Comparison of ENCODE assay signal across 9 cellular contexts in genomic region chr7:94368371-94368791, GRCh38. TPM values are rescaled to one million over a fixed set of nuclear protein-coding genes. Genes with fewer than 3 reads are reported as not detected.
DNase-seq lines count a peak whose midpoint lies in the region; ATAC-seq, FAIRE-seq and TF ChIP-seq lines count a peak whose summit lies in the region.
"Had no signal": no experiment of that assay in that cellular context is flagged by ENCODE, and none has a peak within 500 bp of the region (broad histone marks: within the 10 kb centered on the region; RNA-seq: fewer than 3 reads in every experiment).

No MANE protein-coding gene starts in this region.

- no peaks in the 10 kb centered on the region for H3K9me1 ChIP-seq in endothelial cell of umbilical vein (replicated peaks; ENCODE audit: control insufficient read depth, extremely low read depth, insufficient read depth, low read length)

- intact Hi-C loops in endothelial cell of umbilical vein (cut with micrococcal nuclease) = loop anchor here (1.0 to 2.0 kb wide), 4 partner anchors 18 to 185 kb away; no protein-coding TSS in a partner anchor

- no peaks in the 10 kb centered on the region for H3K27me3 ChIP-seq in endothelial cell of umbilical vein (ENCODE audit: control insufficient read depth in 2 of 2, insufficient read depth in 2 of 2, low read length in 2 of 2)

- TF ChIP-seq POLR2A in endothelial cell of umbilical vein (IDR thresholded peaks at IDR 0.05; ENCODE audit: low read depth, low read length) = no peak

- H3K4me3 ChIP-seq in endothelial cell of umbilical vein (replicated peaks in 1 of 3; ENCODE audit: insufficient read depth in 1 of 3, low read depth in 1 of 3, low read length in 3 of 3) = peak overlapping the region in 1 of 3 experiments; percentile 30

- ATAC-seq in omental fat pad (ENCODE audit: low FRiP score) (peak; percentile 62), HG03159 (IDR thresholded peaks at IDR 0.05; ENCODE audit: unreplicated experiment) (no peak)
- ATAC-seq: left colon had no signal

- POLR2A ChIA-PET in endothelial cell of umbilical vein (lab: Charles Lee) = interaction anchor here (1.7 kb wide), 1 partner anchor 68 kb away, joined by 7 read pairs; no protein-coding TSS in a partner anchor

- CTCF ChIA-PET in endothelial cell of umbilical vein (lab: Charles Lee) = interaction anchor here (0.7 to 3.2 kb wide), 17 partner anchors 13 to 878 kb away, joined by 3 to 40 read pairs (median 4); partner anchors contain the start of gene COL1A2

- H3K9me3 ChIP-seq in endothelial cell of umbilical vein (replicated peaks; ENCODE audit: control insufficient read depth, insufficient read depth, low read length) = no peaks in the 10 kb centered on the region

- no peaks in the 10 kb centered on the region for H3K79me2 ChIP-seq in endothelial cell of umbilical vein (ENCODE audit: control insufficient read depth, insufficient read depth, low read length)

- peak overlapping the region; percentile 51 for H3K9ac ChIP-seq in endothelial cell of umbilical vein (replicated peaks; ENCODE audit: extremely low read depth, insufficient read depth, low read length)

- H2AFZ ChIP-seq in endothelial cell of umbilical vein (ENCODE audit: low read depth, low read length) = peak overlapping the region; percentile 71

- TF ChIP-seq CTCF in endothelial cell of umbilical vein (IDR thresholded peaks at IDR 0.05; ENCODE audit: extremely low read depth in 1 of 2, insufficient read depth in 1 of 2, low read depth in 1 of 2, low read length in 2 of 2) = no peak
- no peak for TF ChIP-seq CTCF in omental fat pad (IDR thresholded peaks at IDR 0.05)

- peak overlapping the region; percentile 67 for H3K4me2 ChIP-seq in endothelial cell of umbilical vein (ENCODE audit: insufficient read depth, low read length)

- dilution Hi-C loops in endothelial cell of umbilical vein (cut with MboI; ENCODE audit: extremely low pct_ligation_motif_present, low sequenced_read_pairs) = no loop called here

- H3K36me3 ChIP-seq in endothelial cell of umbilical vein (ENCODE audit: control insufficient read depth in 2 of 2, extremely low read depth in 1 of 2, insufficient read depth in 2 of 2, low read length in 2 of 2) = no peaks in the 10 kb centered on the region

- H3K4me1 ChIP-seq in endothelial cell of umbilical vein (ENCODE audit: control insufficient read depth, extremely low read depth, insufficient read depth, low read length) = peaks cover 15% of the 10 kb centered on the region

- peak; percentile 95 for FAIRE-seq in endothelial cell of umbilical vein (lab: Jason Lieb, UNC)

- DNase-seq in AG08396 (ENCODE audit: low spot score) (peak; percentile 23), NCI-H226 (peak; percentile 25), endothelial cell of umbilical vein (ENCODE audit: low read depth, low spot score) (peak; percentile 97), omental fat pad (ENCODE audit: low spot score) (no peak), SW 1271 (lab: John Stamatoyannopoulos, UW) (no peak)
- DNase-seq in stimulated activated CD8-positive, alpha-beta memory T cell treated with anti-CD3 and anti-CD28 coated beads, Interleukin-4, amount 100 ng/mL, for 48 hours = no peak
- no peak for DNase-seq in activated naive CD4-positive, alpha-beta T cell treated with anti-CD3 and anti-CD28 coated beads, Interleukin-2, amount 50 U/mL, for 16 hours
- DNase-seq: left colon had no signal

- H4K20me1 ChIP-seq in endothelial cell of umbilical vein (replicated peaks; ENCODE audit: control insufficient read depth, extremely low read depth, insufficient read depth, low read length) = no peaks in the 10 kb centered on the region

- peak overlapping the region; percentile 88 for H3K27ac ChIP-seq in endothelial cell of umbilical vein (ENCODE audit: insufficient read depth, low read depth, low read length)

- no TSS peak for BruUV-seq in endothelial cell of umbilical vein (replicated peaks; lab: Mats Ljungman, UMichigan)

TF ChIP-seq in endothelial cell of umbilical vein, 7 proteins besides CTCF, POLR2A, EP300 and RAD21:
- TF ChIP-seq EZH2 (IDR thresholded peaks at IDR 0.05; ENCODE audit: borderline replicate concordance, low read depth, low read length, severe bottlenecking) (no peak), MYC (IDR thresholded peaks at IDR 0.05; ENCODE audit: low read depth, low read length) (no peak), POLR2AphosphoS5 (IDR thresholded peaks at IDR 0.05; ENCODE audit: insufficient read depth, low read depth, low read length) (no peak), GATA2 (IDR thresholded peaks at IDR 0.05; ENCODE audit: insufficient read depth, insufficient read length, low read depth, low read length) (no peak), JUN (IDR thresholded peaks at IDR 0.05; ENCODE audit: borderline replicate concordance, insufficient read depth, insufficient read length, low read depth) (peak; percentile 38), FOS (IDR thresholded peaks at IDR 0.05; ENCODE audit: borderline replicate concordance, insufficient read depth, low read length) (no peak)
- TF ChIP-seq, protein P1, sequence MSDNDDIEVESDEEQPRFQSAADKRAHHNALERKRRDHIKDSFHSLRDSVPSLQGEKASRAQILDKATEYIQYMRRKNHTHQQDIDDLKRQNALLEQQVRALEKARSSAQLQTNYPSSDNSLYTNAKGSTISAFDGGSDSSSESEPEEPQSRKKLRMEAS (IDR thresholded peaks at IDR 0.05; ENCODE audit: insufficient read depth, insufficient read length) = no peak

RNA-seq across cellular contexts. Expression of gene COL1A2, which starts 26.3 kb away (rescaled TPM):
- total RNA-seq in endothelial cell of umbilical vein (5.6 and 40.8 TPM in 2 replicates), omental fat pad (100 to 1,000 TPM; 155 to 361 (median 232) TPM)
- polyA plus RNA-seq in endothelial cell of umbilical vein = 26.9 and 28.9 TPM in 2 replicates
- polyA plus RNA-seq in endothelial cell of umbilical vein (2011; cell fraction: cytosol; rRNA removed) = 20.3 and 26.0 TPM in 2 replicates
- 45.0 and 63.2 TPM in 2 replicates for polyA plus RNA-seq in endothelial cell of umbilical vein (2011; cell fraction: nucleus; rRNA removed)
- 3.9 and 5.7 TPM in 2 replicates for polyA plus RNA-seq in endothelial cell of umbilical vein (2012)
- 31.0 and 41.5 TPM in 2 replicates for polyA minus RNA-seq in endothelial cell of umbilical vein
- polyA minus RNA-seq in endothelial cell of umbilical vein (2011; cell fraction: cytosol; rRNA and poly(A)+ RNA removed) = not detected
- polyA minus RNA-seq in endothelial cell of umbilical vein (2011; cell fraction: nucleus; rRNA and poly(A)+ RNA removed) = 17.7 and 24.1 TPM in 2 replicates

Comparison
In these comparisons a context has a peak if more than half of its experiments do, and no peak if none do; other contexts are left out.
1. DNase-seq: peak in AG08396 (single experiment), NCI-H226 (single experiment) and endothelial cell of umbilical vein (single experiment); none in omental fat pad (single experiment), stimulated activated CD8-positive, alpha-beta memory T cell treated with anti-CD3 and anti-CD28 coated beads, Interleukin-4, amount 100 ng/mL, for 48 hours (single experiment), activated naive CD4-positive, alpha-beta T cell treated with anti-CD3 and anti-CD28 coated beads, Interleukin-2, amount 50 U/mL, for 16 hours (single experiment) and SW 1271 (0 of 2).